Comparison of ENCODE assay signal across 9 cellular contexts in the genomic region with DNA sequence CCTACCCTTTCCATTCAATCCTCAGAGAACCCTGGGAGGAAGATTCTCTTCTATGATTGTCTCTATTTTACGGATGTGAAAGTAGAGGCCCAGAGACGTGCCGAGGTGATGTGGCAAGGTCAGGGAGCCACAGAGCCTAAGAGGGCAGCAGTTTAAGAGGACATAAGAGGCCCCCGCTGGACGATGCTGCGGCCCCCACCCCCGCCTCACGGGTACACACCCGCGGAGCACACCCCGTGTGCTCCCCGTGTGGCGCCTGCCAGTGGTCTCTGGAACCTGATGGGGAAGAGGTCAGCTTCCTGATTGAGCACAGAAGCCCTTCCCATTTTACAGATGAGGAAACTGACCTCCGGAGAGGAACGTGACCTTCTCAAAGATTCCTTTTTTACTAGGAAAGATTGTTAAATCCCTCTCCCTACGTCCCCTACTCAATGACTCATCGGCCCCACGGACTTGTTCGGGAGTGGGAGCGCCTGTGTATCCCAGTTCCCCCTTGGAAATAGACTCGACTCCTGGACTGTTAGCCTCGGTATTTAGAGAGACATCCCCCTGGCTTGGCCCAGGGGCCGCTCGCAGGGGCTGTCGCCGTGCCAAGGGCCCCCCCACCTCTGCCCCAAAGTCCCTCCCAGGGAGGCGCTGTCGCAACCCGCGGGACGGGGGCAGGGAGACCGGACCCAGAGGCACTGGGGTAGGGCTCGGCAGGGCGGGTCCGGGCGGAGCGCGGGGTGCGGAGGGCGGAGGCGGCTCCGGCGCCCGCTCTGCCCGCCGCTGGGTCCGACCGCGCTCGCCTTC. TPM values are rescaled to one million over a fixed set of nuclear protein-coding genes. Genes with fewer than 3 reads are reported as not detected.
DNase-seq lines count a peak whose midpoint lies in the region; ATAC-seq and TF ChIP-seq lines count a peak whose summit lies in the region.
"Had no signal": no experiment of that assay in that cellular context is flagged by ENCODE, and none has a peak within 500 bp of the region (broad histone marks: within the 10 kb centered on the region; RNA-seq: fewer than 3 reads in every experiment).

A gene with protein sequence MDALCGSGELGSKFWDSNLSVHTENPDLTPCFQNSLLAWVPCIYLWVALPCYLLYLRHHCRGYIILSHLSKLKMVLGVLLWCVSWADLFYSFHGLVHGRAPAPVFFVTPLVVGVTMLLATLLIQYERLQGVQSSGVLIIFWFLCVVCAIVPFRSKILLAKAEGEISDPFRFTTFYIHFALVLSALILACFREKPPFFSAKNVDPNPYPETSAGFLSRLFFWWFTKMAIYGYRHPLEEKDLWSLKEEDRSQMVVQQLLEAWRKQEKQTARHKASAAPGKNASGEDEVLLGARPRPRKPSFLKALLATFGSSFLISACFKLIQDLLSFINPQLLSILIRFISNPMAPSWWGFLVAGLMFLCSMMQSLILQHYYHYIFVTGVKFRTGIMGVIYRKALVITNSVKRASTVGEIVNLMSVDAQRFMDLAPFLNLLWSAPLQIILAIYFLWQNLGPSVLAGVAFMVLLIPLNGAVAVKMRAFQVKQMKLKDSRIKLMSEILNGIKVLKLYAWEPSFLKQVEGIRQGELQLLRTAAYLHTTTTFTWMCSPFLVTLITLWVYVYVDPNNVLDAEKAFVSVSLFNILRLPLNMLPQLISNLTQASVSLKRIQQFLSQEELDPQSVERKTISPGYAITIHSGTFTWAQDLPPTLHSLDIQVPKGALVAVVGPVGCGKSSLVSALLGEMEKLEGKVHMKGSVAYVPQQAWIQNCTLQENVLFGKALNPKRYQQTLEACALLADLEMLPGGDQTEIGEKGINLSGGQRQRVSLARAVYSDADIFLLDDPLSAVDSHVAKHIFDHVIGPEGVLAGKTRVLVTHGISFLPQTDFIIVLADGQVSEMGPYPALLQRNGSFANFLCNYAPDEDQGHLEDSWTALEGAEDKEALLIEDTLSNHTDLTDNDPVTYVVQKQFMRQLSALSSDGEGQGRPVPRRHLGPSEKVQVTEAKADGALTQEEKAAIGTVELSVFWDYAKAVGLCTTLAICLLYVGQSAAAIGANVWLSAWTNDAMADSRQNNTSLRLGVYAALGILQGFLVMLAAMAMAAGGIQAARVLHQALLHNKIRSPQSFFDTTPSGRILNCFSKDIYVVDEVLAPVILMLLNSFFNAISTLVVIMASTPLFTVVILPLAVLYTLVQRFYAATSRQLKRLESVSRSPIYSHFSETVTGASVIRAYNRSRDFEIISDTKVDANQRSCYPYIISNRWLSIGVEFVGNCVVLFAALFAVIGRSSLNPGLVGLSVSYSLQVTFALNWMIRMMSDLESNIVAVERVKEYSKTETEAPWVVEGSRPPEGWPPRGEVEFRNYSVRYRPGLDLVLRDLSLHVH (N-terminal part only) (plus strand): TSS at position 759 of the 792 bp plus-strand sequence. CDS start 56 bp downstream, outside the sequence.

- peak; percentile 48 for DNase-seq in SIG-M5 treated with dmso at 0.1 percent for 504 hours (lab: John Stamatoyannopoulos, UW; ENCODE audit: unreplicated experiment)
- DNase-seq in SIG-M5 (lab: John Stamatoyannopoulos, UW), result no peak
- DNase-seq in kidney glomerular epithelial cell (lab: John Stamatoyannopoulos, UW), result peak; percentile 14
- DNase-seq in NCI-H82 (lab: John Stamatoyannopoulos, UW), result no peak

- H3K4me1 Mint-ChIP-seq in brain, result peaks cover 74% of the 10 kb centered on the region

- H3K27me3 Mint-ChIP-seq in brain, result peaks cover 66% of the 10 kb centered on the region

- no peaks in the 10 kb centered on the region for H3K36me3 Mint-ChIP-seq in brain

- H3K4me3 Mint-ChIP-seq in brain, result peak within 1 kb of the TSS; percentile 42 to 58 (median 51)

- ATAC-seq in GM18870 (IDR thresholded peaks at IDR 0.05; ENCODE audit: unreplicated experiment) (no peak), GM19395 (IDR thresholded peaks at IDR 0.05; ENCODE audit: unreplicated experiment) (no peak)

- H3K27ac Mint-ChIP-seq in brain, result peak within 1 kb of the TSS in 3 of 5 experiments; percentile 3 to 71 (median 5)

- H3K9me3 Mint-ChIP-seq in brain, result peaks cover 0 to 4% (median 0%) of the 10 kb centered on the region in 5 experiments

- TF ChIP-seq CTCF in brain (conservative IDR thresholded peaks at IDR 0.05) (no peak), subcutaneous adipose tissue (IDR thresholded peaks at IDR 0.05; ENCODE audit: low read depth) (no peak)

RNA-seq across cellular contexts. Expression of the gene that starts here (rescaled TPM):
- polyA plus RNA-seq in brain (ENCODE audit: insufficient read depth, low read depth, low replicate concordance), result 0.97 TPM
- total RNA-seq in subcutaneous adipose tissue, result 10 to 100 TPM; 12.2 to 23.1 (median 15.5) TPM
- total RNA-seq: activated CD8-positive, alpha-beta memory T cell treated with anti-CD3 and anti-CD28 coated beads for 36 hours had no signal

Comparison
In these comparisons a context has a peak if more than half of its experiments do, and no peak if none do; other contexts are left out.
1. DNase-seq: peak in SIG-M5 treated with dmso at 0.1 percent for 504 hours (single experiment) and kidney glomerular epithelial cell (single experiment); none in SIG-M5 (single experiment) and NCI-H82 (single experiment).